Comparison of ENCODE assay signal across 1 cellular context in the genomic region with DNA sequence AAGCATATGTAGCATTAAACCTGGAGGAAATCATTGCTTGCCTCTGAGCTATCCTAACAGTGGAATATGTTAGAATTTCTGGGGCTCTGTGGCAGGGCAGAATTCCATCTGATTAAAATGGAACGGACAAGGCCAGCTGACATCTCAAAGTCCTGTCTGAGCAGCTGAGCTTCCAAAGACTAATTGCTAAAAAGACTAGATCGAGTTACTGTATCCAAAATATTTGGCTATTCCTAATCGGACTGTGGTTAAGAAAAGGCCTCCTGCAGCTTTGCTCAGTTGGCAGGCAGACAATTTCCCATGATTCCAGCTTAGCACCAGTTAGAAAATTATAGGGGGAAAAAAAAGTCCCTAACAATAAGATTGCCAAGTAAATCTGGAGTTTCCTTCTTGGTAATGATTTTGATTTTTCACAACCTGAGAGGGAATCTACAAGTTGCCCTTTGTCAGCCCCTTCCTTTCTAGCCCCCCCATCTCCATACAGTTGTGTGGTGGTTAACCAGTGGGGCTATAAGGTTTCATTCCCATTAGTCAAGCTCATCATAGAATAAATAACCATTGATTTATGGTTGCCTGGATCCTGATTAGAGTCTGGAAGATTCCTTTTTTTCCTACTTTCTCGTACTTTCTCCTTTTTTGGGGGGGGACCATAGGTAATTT.
A peak's percentile ranks its signal among the peaks of the same experiment; 100 is the strongest.
TF ChIP-seq lines count a peak whose summit lies in the region.

No MANE protein-coding gene starts in this region.

TF ChIP-seq in SK-N-SH, 30 proteins besides CTCF, POLR2A, EP300 and RAD21 (continued from another document):
- 0 out of 2 replicates have a peak, but pooled peaks have one; percentile 24 for TF ChIP-seq TEAD4 (IDR thresholded peaks at IDR 0.05; ENCODE audit: borderline replicate concordance, insufficient read depth)
- TF ChIP-seq, protein P1, sequence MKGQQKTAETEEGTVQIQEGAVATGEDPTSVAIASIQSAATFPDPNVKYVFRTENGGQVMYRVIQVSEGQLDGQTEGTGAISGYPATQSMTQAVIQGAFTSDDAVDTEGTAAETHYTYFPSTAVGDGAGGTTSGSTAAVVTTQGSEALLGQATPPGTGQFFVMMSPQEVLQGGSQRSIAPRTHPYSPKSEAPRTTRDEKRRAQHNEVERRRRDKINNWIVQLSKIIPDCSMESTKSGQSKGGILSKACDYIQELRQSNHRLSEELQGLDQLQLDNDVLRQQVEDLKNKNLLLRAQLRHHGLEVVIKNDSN (IDR thresholded peaks at IDR 0.05; ENCODE audit: borderline replicate concordance, low read depth), result no peak
- TF ChIP-seq NFIC (IDR thresholded peaks at IDR 0.05; ENCODE audit: borderline replicate concordance), result peak; percentile 77
- no peak for TF ChIP-seq SIN3A (IDR thresholded peaks at IDR 0.05; ENCODE audit: borderline replicate concordance, low read depth, low read length)
- TF ChIP-seq FOSL2 (IDR thresholded peaks at IDR 0.05; ENCODE audit: borderline replicate concordance, low read depth), result no peak
- no peak for TF ChIP-seq GABPA (IDR thresholded peaks at IDR 0.05; ENCODE audit: low read depth)
- TF ChIP-seq RCOR1 (IDR thresholded peaks at IDR 0.05; ENCODE audit: low read length), result no peak
